2 cellular contexts compared by ENCODE assay signal in the genomic region with DNA sequence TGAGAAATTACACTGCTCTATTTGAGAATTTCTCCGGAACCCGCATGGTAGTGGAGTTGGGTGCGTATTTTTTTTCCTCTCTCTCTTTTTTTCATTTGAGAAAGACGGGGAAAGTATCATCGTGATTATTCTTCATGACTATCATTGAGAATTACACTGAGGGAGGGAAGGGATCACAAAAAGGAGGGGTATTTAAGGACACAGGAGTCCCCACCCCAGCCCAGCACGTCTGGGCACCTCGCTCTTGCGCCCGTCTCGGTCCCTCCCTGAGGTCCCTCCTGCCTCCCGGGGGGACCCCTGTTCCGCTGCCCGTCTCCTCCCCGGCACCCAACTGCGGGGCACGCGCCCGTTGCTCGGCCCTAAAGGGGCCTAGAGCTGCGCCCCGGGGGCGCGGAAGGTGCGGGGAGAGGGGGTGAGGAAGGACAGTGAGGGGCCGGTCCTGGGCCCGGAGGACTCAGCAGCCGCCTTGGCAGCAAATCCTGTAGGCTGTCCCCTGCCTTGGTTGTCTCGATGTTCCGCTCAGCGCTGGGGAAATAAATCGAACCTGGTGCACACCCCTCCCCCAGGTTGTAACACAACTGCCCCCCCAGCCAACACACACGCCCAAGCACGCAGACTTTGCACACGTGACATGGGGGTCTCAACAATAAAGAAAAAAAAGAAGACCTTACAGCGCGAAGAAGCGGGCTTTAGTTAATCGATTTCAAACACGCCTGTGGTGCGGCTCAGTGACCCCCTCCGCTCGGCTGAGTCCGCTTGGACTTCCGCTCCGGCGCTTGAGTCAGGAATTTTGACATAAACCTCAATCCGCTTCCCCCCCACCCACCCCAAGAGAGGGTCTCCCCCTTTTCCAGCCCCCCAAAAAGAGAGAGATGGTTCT.
TF ChIP-seq lines count a peak whose summit lies in the region.

No MANE protein-coding gene starts in this region.

TF ChIP-seq in K562, 482 proteins besides CTCF, POLR2A, EP300 and RAD21:
- TF ChIP-seq SLC30A9 (CRISPR knock-in tag; IDR thresholded peaks at IDR 0.05) (no peak), ZNF282 (CRISPR knock-in tag; IDR thresholded peaks at IDR 0.05) (no peak), POLR3G (IDR thresholded peaks at IDR 0.05; ENCODE audit: extremely low read depth, insufficient read length, insufficient replicate concordance) (no peak), NR1H2 (CRISPR knock-in tag; IDR thresholded peaks at IDR 0.05) (no peak), NRF1 (conservative IDR thresholded peaks at IDR 0.05 in 1 of 2, IDR thresholded peaks at IDR 0.05 in 1 of 2) (no peak), MAFK (IDR thresholded peaks at IDR 0.05; ENCODE audit: low read length) (no peak), TEAD4 (IDR thresholded peaks at IDR 0.05; ENCODE audit: low read length) (no peak), TEAD4 (CRISPR knock-in tag; IDR thresholded peaks at IDR 0.05; ENCODE audit: borderline replicate concordance) (no peak)
- TF ChIP-seq, protein P1, sequence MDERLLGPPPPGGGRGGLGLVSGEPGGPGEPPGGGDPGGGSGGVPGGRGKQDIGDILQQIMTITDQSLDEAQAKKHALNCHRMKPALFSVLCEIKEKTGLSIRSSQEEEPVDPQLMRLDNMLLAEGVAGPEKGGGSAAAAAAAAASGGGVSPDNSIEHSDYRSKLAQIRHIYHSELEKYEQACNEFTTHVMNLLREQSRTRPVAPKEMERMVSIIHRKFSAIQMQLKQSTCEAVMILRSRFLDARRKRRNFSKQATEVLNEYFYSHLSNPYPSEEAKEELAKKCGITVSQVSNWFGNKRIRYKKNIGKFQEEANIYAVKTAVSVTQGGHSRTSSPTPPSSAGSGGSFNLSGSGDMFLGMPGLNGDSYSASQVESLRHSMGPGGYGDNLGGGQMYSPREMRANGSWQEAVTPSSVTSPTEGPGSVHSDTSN (CRISPR knock-in tag; IDR thresholded peaks at IDR 0.05; ENCODE audit: low read depth) = no peak
- TF ChIP-seq, protein P1 (tag; conservative IDR thresholded peaks at IDR 0.05; ENCODE audit: low read depth) = 0 out of 2 replicates have a peak, but pooled peaks have one; percentile 29

TF ChIP-seq in SK-N-SH, 30 proteins besides CTCF, POLR2A, EP300 and RAD21:
- TF ChIP-seq TCF12 (IDR thresholded peaks at IDR 0.05) (no peak), RFX5 (IDR thresholded peaks at IDR 0.05; ENCODE audit: low read length) (no peak), SMC3 (IDR thresholded peaks at IDR 0.05; ENCODE audit: low read depth, low read length) (no peak), MEF2A (IDR thresholded peaks at IDR 0.05; ENCODE audit: borderline replicate concordance, low read depth) (no peak), ELF1 (IDR thresholded peaks at IDR 0.05) (no peak)
- TF ChIP-seq, protein P2, sequence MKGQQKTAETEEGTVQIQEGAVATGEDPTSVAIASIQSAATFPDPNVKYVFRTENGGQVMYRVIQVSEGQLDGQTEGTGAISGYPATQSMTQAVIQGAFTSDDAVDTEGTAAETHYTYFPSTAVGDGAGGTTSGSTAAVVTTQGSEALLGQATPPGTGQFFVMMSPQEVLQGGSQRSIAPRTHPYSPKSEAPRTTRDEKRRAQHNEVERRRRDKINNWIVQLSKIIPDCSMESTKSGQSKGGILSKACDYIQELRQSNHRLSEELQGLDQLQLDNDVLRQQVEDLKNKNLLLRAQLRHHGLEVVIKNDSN (IDR thresholded peaks at IDR 0.05; ENCODE audit: borderline replicate concordance, low read depth) = no peak
- TF ChIP-seq, protein P3, sequence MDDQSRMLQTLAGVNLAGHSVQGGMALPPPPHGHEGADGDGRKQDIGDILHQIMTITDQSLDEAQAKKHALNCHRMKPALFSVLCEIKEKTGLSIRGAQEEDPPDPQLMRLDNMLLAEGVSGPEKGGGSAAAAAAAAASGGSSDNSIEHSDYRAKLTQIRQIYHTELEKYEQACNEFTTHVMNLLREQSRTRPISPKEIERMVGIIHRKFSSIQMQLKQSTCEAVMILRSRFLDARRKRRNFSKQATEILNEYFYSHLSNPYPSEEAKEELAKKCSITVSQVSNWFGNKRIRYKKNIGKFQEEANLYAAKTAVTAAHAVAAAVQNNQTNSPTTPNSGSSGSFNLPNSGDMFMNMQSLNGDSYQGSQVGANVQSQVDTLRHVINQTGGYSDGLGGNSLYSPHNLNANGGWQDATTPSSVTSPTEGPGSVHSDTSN (IDR thresholded peaks at IDR 0.05) = no peak
